Comparison of ENCODE assay signal across 8 cellular contexts in genomic region chr1:11806307-11806936, GRCh38. TPM values are rescaled to one million over a fixed set of nuclear protein-coding genes. Genes with fewer than 3 reads are reported as not detected.
DNase-seq lines count a peak whose midpoint lies in the region; ATAC-seq and TF ChIP-seq lines count a peak whose summit lies in the region.

No MANE protein-coding gene starts in this region.

- TF ChIP-seq POLR2A in vagina (IDR thresholded peaks at IDR 0.05): no peak

- H3K27me3 ChIP-seq in BLaER1 treated with 17β-estradiol and CSF1 and Interleukin-3, amounts not matched to agents 10 nM and 100 nM: no peaks in the 10 kb centered on the region
- H3K27me3 ChIP-seq in endocrine pancreas (ENCODE audit: control insufficient read depth, insufficient read depth, low read length) (no peaks in the 10 kb centered on the region), vagina (no peaks in the 10 kb centered on the region)

- H3K27ac ChIP-seq in BLaER1 treated with 17β-estradiol and CSF1 and Interleukin-3, amounts not matched to agents 10 nM and 100 nM: peak overlapping the region; percentile 83 to 94 (median 91)
- peak overlapping the region; percentile 100 for H3K27ac ChIP-seq in vagina

- H3K36me3 ChIP-seq in BLaER1 treated with 17β-estradiol and CSF1 and Interleukin-3, amounts not matched to agents 10 nM and 100 nM: peaks cover 26 to 52% (median 39%) of the 10 kb centered on the region in 11 experiments
- no peaks in the 10 kb centered on the region for H3K36me3 ChIP-seq in endocrine pancreas (ENCODE audit: control insufficient read depth, insufficient read depth, low read length)
- H3K36me3 ChIP-seq in mucosa of descending colon (ENCODE audit: low read depth): no peaks in the 10 kb centered on the region
- H3K36me3 ChIP-seq in vagina: peaks cover 0 to 14% of the 10 kb centered on the region in 2 donors

- H3K4me1 ChIP-seq in BLaER1 treated with 17β-estradiol and CSF1 and Interleukin-3, amounts not matched to agents 10 nM and 100 nM: peaks cover 66 to 79% (median 74%) of the 10 kb centered on the region in 10 experiments
- H3K4me1 ChIP-seq in endocrine pancreas (ENCODE audit: control insufficient read depth, insufficient read depth, low read length) (peaks cover 6% of the 10 kb centered on the region), mucosa of descending colon (ENCODE audit: low read depth) (peaks cover 42% of the 10 kb centered on the region), vagina (peaks cover 66% of the 10 kb centered on the region)

- peak overlapping the region; percentile 78 to 97 (median 82) for H3K4me3 ChIP-seq in BLaER1 treated with 17β-estradiol and CSF1 and Interleukin-3, amounts not matched to agents 10 nM and 100 nM
- peak overlapping the region; percentile 84 for H3K4me3 ChIP-seq in endocrine pancreas (ENCODE audit: control insufficient read depth, insufficient read depth, low read length)
- peak overlapping the region; percentile 37 for H3K4me3 ChIP-seq in mucosa of descending colon
- peak overlapping the region; percentile 94 to 95 for H3K4me3 ChIP-seq in vagina

- H3K4me2 ChIP-seq in BLaER1 treated with 17β-estradiol and CSF1 and Interleukin-3, amounts not matched to agents 10 nM and 100 nM: peak overlapping the region; percentile 89 to 99 (median 98)

- peak overlapping the region; percentile 81 to 96 (median 92) for H3K9ac ChIP-seq in BLaER1 treated with 17β-estradiol and CSF1 and Interleukin-3, amounts not matched to agents 10 nM and 100 nM
- peak overlapping the region; percentile 79 for H3K9ac ChIP-seq in endocrine pancreas (ENCODE audit: control insufficient read depth, insufficient read depth, low read length)

- H4K20me1 ChIP-seq in BLaER1 treated with 17β-estradiol and CSF1 and Interleukin-3, amounts not matched to agents 10 nM and 100 nM: peaks cover 0 to 23% (median 7%) of the 10 kb centered on the region in 11 experiments; a peak in 9 of 22 replicates

- ATAC-seq in GM18867 (IDR thresholded peaks at IDR 0.05; ENCODE audit: unreplicated experiment) (peak; percentile 41), HG03045 (IDR thresholded peaks at IDR 0.05; ENCODE audit: unreplicated experiment) (peak; percentile 47), mucosa of descending colon (peak; percentile 64)

- DNase-seq in RPMI7951 (ENCODE audit: low read depth) (peak; percentile 35), mucosa of descending colon (peak in 1 of 3 donors; percentile 50), vagina (ENCODE audit: extremely low spot score in 2 of 2) (no peak), middle frontal gyrus (ENCODE audit: extremely low spot score, low spot score) (no peak)

- intact Hi-C loops in mucosa of descending colon (cut with DNase I, micrococcal nuclease) (no loop called here), vagina (cut with DNase I) (no loop called here)

- TF ChIP-seq CTCF in mucosa of descending colon (IDR thresholded peaks at IDR 0.05) (no peak), vagina (IDR thresholded peaks at IDR 0.05) (no peak)

- H3K9me3 ChIP-seq in BLaER1 treated with 17β-estradiol and CSF1 and Interleukin-3, amounts not matched to agents 10 nM and 100 nM (replicated peaks in 1 of 11): no peaks in the 10 kb centered on the region
- no peaks in the 10 kb centered on the region for H3K9me3 ChIP-seq in endocrine pancreas (ENCODE audit: control insufficient read depth, low read length)
- H3K9me3 ChIP-seq in mucosa of descending colon: no peaks in the 10 kb centered on the region
- no peaks in the 10 kb centered on the region for H3K9me3 ChIP-seq in vagina

RNA-seq across cellular contexts. Expression of gene CLCN6, which starts 0.4 kb away (rescaled TPM):
- total RNA-seq in RPMI7951 (2014; rRNA removed; shearing (Covaris generic)): 5.5 and 6.2 TPM in 2 replicates
- total RNA-seq in mucosa of descending colon (10 to 100 TPM; 20.8 to 29.7 (median 24.3) TPM), vagina (19.2 TPM)

RNA-seq across cellular contexts. Expression of gene MTHFR, which starts 0.7 kb away (rescaled TPM):
- 3.2 and 3.4 TPM in 2 replicates for total RNA-seq in RPMI7951 (2014; rRNA removed; shearing (Covaris generic))
- total RNA-seq in mucosa of descending colon (10 to 100 TPM; 36.6 to 43.2 (median 42.5) TPM), vagina (47.9 TPM)

RNA-seq across cellular contexts. Expression of gene NPPA, which starts 41.2 kb away (rescaled TPM):
- not detected in 2 replicates for total RNA-seq in RPMI7951 (2014; rRNA removed; shearing (Covaris generic))
- total RNA-seq in mucosa of descending colon: 1 to 10 TPM in 1 of 3 donors, under 1 TPM in 1, not detected in 1; 0.35 to 2.0 TPM
- total RNA-seq in vagina: not detected

RNA-seq across cellular contexts. Expression of gene C1orf167, which starts 44.4 kb away (rescaled TPM):
- total RNA-seq in RPMI7951 (2014; rRNA removed; shearing (Covaris generic)): not detected in 2 replicates
- total RNA-seq in mucosa of descending colon (under 1 TPM in 1 of 3 donors, not detected in 2; 0.60 TPM), vagina (not detected)

RNA-seq across cellular contexts. Expression of gene NPPB, which starts 52.3 kb away (rescaled TPM):
- not detected in 2 replicates for total RNA-seq in RPMI7951 (2014; rRNA removed; shearing (Covaris generic))
- total RNA-seq in mucosa of descending colon (not detected), vagina (not detected)

Comparison
In these comparisons a context has a peak if more than half of its experiments do, and no peak if none do; other contexts are left out.
1. H3K4me3 ChIP-seq: peak in every context shown above with its lines; median percentile 94 in vagina; 84 in endocrine pancreas; 82 in BLaER1 treated with 17β-estradiol and CSF1 and Interleukin-3, amounts not matched to agents 10 nM and 100 nM; 37 in mucosa of descending colon.